1 cellular context compared by ENCODE assay signal in the genomic region with DNA sequence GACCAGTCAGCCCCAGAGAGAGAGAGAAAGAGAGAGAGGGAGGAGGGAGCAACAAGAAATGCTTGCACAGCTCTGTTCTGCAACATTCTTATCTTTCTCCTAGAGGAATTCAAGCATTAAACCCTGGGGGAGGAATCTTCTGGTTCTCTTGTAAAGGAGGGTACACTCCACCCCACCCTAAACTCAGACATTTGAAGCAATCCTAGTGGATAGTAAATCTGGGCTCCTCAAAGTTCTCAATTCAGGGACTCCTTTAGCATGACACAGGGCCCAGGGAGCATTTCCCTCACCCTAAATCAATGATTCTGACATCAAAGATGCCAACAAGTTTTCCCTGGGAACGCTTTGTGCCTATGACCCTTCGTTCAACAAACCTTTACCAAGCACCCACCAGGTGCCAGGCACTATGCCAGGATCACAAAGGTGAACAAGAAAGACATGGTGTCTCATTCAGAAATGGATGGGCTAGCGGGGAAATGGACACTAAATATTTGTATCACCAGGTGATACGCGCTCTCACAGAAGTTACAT.
TF ChIP-seq lines count a peak whose summit lies in the region.

No MANE protein-coding gene starts in this region.

TF ChIP-seq in HepG2, 621 proteins besides CTCF, POLR2A, EP300 and RAD21:
- TF ChIP-seq ZNF879 (CRISPR knock-in tag; IDR thresholded peaks at IDR 0.05), result no peak
- TF ChIP-seq ZFP90 (CRISPR knock-in tag; IDR thresholded peaks at IDR 0.05; ENCODE audit: borderline replicate concordance), result no peak
- TF ChIP-seq, protein P1, sequence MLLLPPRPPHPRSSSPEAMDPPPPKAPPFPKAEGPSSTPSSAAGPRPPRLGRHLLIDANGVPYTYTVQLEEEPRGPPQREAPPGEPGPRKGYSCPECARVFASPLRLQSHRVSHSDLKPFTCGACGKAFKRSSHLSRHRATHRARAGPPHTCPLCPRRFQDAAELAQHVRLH (CRISPR knock-in tag; IDR thresholded peaks at IDR 0.05; ENCODE audit: borderline replicate concordance, low read depth), result no peak
- TF ChIP-seq ZNF30 (CRISPR knock-in tag; IDR thresholded peaks at IDR 0.05), result no peak
- no peak for TF ChIP-seq PHF5A (CRISPR knock-in tag; IDR thresholded peaks at IDR 0.05; ENCODE audit: low read depth, unreplicated experiment)
- TF ChIP-seq THAP11 (CRISPR knock-in tag; IDR thresholded peaks at IDR 0.05), result no peak
- no peak for TF ChIP-seq MIER3 (CRISPR knock-in tag; IDR thresholded peaks at IDR 0.05; ENCODE audit: borderline replicate concordance)
- TF ChIP-seq NPAS2 (CRISPR knock-in tag; IDR thresholded peaks at IDR 0.05; ENCODE audit: borderline replicate concordance), result no peak
- TF ChIP-seq ZNF225 (CRISPR knock-in tag; IDR thresholded peaks at IDR 0.05), result no peak
- no peak for TF ChIP-seq ZNF205 (CRISPR knock-in tag; IDR thresholded peaks at IDR 0.05)
